2 cellular contexts compared by ENCODE assay signal in the genomic region with DNA sequence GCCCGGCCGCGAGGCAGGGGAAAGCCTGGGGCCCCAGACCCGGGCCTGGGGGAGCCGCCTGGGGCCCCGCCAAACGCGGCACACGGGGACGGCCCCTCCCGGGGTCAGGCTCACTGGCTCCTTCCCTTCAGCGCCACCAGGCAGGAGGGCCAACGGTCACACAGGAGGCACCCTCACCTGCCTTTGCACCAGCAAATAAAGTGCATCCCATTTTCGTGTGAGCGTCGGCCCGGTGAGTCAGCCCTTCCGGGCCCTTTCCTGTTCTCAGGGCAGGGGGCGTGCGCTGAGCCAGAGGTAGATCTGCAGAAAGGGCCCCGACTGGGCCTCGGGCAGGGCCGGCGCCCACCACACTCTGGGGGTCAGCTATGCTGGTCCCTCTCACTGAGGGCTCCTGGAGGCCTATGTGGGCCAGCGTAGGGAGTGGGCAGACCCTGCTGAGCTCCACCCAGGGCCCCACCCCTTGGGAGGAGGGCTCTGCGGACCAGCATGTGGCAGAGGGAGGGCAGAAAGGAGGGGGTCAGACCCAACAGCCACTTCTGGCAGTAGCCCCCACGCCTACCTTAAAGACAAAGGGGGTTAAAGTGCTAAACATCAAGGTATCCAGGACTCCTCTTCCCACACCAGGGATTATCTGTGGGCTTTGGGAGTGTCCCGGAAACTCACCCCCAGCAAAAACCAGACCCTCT.
TF ChIP-seq lines count a peak whose summit lies in the region.

No MANE protein-coding gene starts in this region.

TF ChIP-seq in HEK293, 187 proteins besides CTCF, POLR2A, EP300 and RAD21 (continued from another document and continues in another):
- TF ChIP-seq ZNF26 (tag by site-specific recombination; IDR thresholded peaks at IDR 0.05) (no peak), ZNF366 (tag by site-specific recombination; conservative IDR thresholded peaks at IDR 0.05) (peak; percentile 58; the same call in 1 of the 2 replicates), REPIN1 (tag by site-specific recombination; IDR thresholded peaks at IDR 0.05; ENCODE audit: low read depth) (no peak), HIC1 (tag by site-specific recombination; IDR thresholded peaks at IDR 0.05) (peak; percentile 57; the same call in 1 of the 2 replicates), ZNF114 (tag by site-specific recombination; IDR thresholded peaks at IDR 0.05) (no peak), WT1 (tag by site-specific recombination; IDR thresholded peaks at IDR 0.05) (peak; percentile 48; the same call in 1 of the 2 replicates), ZNF600 (tag by site-specific recombination; IDR thresholded peaks at IDR 0.05) (peak; percentile 55; the same call in 1 of the 2 replicates), ZNF514 (tag by site-specific recombination; IDR thresholded peaks at IDR 0.05) (no peak), ZFP3 (tag by site-specific recombination; IDR thresholded peaks at IDR 0.05; ENCODE audit: low read depth) (no peak), ZNF561 (tag by site-specific recombination; IDR thresholded peaks at IDR 0.05; ENCODE audit: borderline replicate concordance) (peak; percentile 85; the same call in 1 of the 2 replicates), ZNF621 (tag by site-specific recombination; IDR thresholded peaks at IDR 0.05) (no peak), ZNF23 (tag by site-specific recombination; IDR thresholded peaks at IDR 0.05; ENCODE audit: borderline replicate concordance) (no peak), ZNF18 (tag by site-specific recombination; IDR thresholded peaks at IDR 0.05) (no peak), ZNF580 (tag by site-specific recombination; IDR thresholded peaks at IDR 0.05) (no peak), ZNF311 (tag by site-specific recombination; IDR thresholded peaks at IDR 0.05; ENCODE audit: borderline replicate concordance) (no peak)
- TF ChIP-seq, protein P1, sequence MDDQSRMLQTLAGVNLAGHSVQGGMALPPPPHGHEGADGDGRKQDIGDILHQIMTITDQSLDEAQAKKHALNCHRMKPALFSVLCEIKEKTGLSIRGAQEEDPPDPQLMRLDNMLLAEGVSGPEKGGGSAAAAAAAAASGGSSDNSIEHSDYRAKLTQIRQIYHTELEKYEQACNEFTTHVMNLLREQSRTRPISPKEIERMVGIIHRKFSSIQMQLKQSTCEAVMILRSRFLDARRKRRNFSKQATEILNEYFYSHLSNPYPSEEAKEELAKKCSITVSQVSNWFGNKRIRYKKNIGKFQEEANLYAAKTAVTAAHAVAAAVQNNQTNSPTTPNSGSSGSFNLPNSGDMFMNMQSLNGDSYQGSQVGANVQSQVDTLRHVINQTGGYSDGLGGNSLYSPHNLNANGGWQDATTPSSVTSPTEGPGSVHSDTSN (CRISPR knock-in tag; IDR thresholded peaks at IDR 0.05) = no peak
- TF ChIP-seq, protein P2, sequence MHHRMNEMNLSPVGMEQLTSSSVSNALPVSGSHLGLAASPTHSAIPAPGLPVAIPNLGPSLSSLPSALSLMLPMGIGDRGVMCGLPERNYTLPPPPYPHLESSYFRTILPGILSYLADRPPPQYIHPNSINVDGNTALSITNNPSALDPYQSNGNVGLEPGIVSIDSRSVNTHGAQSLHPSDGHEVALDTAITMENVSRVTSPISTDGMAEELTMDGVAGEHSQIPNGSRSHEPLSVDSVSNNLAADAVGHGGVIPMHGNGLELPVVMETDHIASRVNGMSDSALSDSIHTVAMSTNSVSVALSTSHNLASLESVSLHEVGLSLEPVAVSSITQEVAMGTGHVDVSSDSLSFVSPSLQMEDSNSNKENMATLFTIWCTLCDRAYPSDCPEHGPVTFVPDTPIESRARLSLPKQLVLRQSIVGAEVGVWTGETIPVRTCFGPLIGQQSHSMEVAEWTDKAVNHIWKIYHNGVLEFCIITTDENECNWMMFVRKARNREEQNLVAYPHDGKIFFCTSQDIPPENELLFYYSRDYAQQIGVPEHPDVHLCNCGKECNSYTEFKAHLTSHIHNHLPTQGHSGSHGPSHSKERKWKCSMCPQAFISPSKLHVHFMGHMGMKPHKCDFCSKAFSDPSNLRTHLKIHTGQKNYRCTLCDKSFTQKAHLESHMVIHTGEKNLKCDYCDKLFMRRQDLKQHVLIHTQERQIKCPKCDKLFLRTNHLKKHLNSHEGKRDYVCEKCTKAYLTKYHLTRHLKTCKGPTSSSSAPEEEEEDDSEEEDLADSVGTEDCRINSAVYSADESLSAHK (tag by site-specific recombination; IDR thresholded peaks at IDR 0.05) = no peak

TF ChIP-seq in HepG2, 621 proteins besides CTCF, POLR2A, EP300 and RAD21 (continued from another document and continues in another):
- no peak for TF ChIP-seq RERE (CRISPR knock-in tag; IDR thresholded peaks at IDR 0.05; ENCODE audit: low read depth)
- TF ChIP-seq JDP2 (CRISPR knock-in tag; IDR thresholded peaks at IDR 0.05; ENCODE audit: borderline replicate concordance) = no peak
- peak; percentile 74 for TF ChIP-seq PHF8 (CRISPR knock-in tag; IDR thresholded peaks at IDR 0.05)
- no peak for TF ChIP-seq TBL1XR1 (IDR thresholded peaks at IDR 0.05; ENCODE audit: borderline replicate concordance, low read length, partially characterized antibody)
- peak; percentile 78 for TF ChIP-seq DBP (CRISPR knock-in tag; IDR thresholded peaks at IDR 0.05; ENCODE audit: not compliant biosample characterization)
- TF ChIP-seq ZNF335 (CRISPR knock-in tag; IDR thresholded peaks at IDR 0.05) = no peak
- peak; percentile 92 for TF ChIP-seq POLR2G (IDR thresholded peaks at IDR 0.05; ENCODE audit: low read depth, low read length)
- TF ChIP-seq ELF3 (CRISPR knock-in tag; IDR thresholded peaks at IDR 0.05) = 0 out of 2 replicates have a peak, but pooled peaks have one; percentile 62
- TF ChIP-seq, protein P3, sequence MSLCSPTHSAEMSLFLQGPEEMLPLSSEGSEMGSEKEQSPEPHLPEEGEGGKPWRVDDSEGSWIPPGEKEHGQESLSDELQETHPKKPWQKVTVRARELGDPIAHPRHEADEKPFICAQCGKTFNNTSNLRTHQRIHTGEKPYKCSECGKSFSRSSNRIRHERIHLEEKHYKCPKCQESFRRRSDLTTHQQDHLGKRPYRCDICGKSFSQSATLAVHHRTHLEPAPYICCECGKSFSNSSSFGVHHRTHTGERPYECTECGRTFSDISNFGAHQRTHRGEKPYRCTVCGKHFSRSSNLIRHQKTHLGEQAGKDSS (CRISPR knock-in tag; IDR thresholded peaks at IDR 0.05; ENCODE audit: borderline replicate concordance, low read depth) = peak; percentile 71; the same call in 1 of the 2 replicates
- no peak for TF ChIP-seq JARID2 (CRISPR knock-in tag; IDR thresholded peaks at IDR 0.05; ENCODE audit: insufficient replicate concordance)
- no peak for TF ChIP-seq ARNTL (CRISPR knock-in tag; IDR thresholded peaks at IDR 0.05)
- TF ChIP-seq, protein P4, sequence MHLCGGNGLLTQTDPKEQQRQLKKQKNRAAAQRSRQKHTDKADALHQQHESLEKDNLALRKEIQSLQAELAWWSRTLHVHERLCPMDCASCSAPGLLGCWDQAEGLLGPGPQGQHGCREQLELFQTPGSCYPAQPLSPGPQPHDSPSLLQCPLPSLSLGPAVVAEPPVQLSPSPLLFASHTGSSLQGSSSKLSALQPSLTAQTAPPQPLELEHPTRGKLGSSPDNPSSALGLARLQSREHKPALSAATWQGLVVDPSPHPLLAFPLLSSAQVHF (CRISPR knock-in tag; IDR thresholded peaks at IDR 0.05) = no peak
- TF ChIP-seq ETV5 (CRISPR knock-in tag; IDR thresholded peaks at IDR 0.05; ENCODE audit: borderline replicate concordance) = peak; percentile 71
- no peak for TF ChIP-seq MED8 (CRISPR knock-in tag; IDR thresholded peaks at IDR 0.05; ENCODE audit: insufficient replicate concordance)
- TF ChIP-seq SPEN (CRISPR knock-in tag; IDR thresholded peaks at IDR 0.05; ENCODE audit: low read depth) = peak; percentile 74; the same call in 1 of the 2 replicates
- TF ChIP-seq, protein P5, sequence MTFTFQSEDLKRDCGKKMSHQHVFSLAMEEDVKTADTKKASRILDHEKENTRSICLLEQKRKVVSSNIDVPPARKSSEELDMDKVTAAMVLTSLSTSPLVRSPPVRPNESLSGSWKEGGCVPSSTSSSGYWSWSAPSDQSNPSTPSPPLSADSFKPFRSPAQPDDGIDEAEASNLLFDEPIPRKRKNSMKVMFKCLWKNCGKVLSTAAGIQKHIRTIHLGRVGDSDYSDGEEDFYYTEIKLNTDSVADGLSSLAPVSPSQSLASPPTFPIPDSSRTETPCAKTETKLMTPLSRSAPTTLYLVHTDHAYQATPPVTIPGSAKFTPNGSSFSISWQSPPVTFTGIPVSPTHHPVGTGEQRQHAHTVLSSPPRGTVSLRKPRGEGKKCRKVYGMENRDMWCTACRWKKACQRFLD (CRISPR knock-in tag; IDR thresholded peaks at IDR 0.05; ENCODE audit: borderline replicate concordance) = no peak; the same call in 1 of the 2 replicates
- TF ChIP-seq CREM (IDR thresholded peaks at IDR 0.05) = no peak
- TF ChIP-seq CREM (CRISPR knock-in tag; IDR thresholded peaks at IDR 0.05) = no peak; the same call in 1 of the 2 replicates
- peak; percentile 30 for TF ChIP-seq U2AF1 (optimal IDR thresholded peaks at IDR 0.05; ENCODE audit: low read depth, low read length)
- TF ChIP-seq FOXA3 (CRISPR knock-in tag; IDR thresholded peaks at IDR 0.05) = peak; percentile 65
- TF ChIP-seq NCOA5 (CRISPR knock-in tag; IDR thresholded peaks at IDR 0.05) = no peak
- TF ChIP-seq ZFP36L2 (CRISPR knock-in tag; IDR thresholded peaks at IDR 0.05) = 0 out of 2 replicates have a peak, but pooled peaks have one; percentile 67
- 0 out of 2 replicates have a peak, but pooled peaks have one; percentile 93 for TF ChIP-seq ZNF513 (CRISPR knock-in tag; conservative IDR thresholded peaks at IDR 0.05)
- TF ChIP-seq SMAD3 (CRISPR knock-in tag; IDR thresholded peaks at IDR 0.05) = no peak; the same call in 1 of the 2 replicates
- no peak for TF ChIP-seq HNF4A (CRISPR knock-in tag; IDR thresholded peaks at IDR 0.05)
- no peak for TF ChIP-seq MAFG (CRISPR knock-in tag; IDR thresholded peaks at IDR 0.05)
